Comparison of ENCODE assay signal across 16 cellular contexts in genomic region chr9:109813310-109813709, GRCh38. TPM values are rescaled to one million over a fixed set of nuclear protein-coding genes. Genes with fewer than 3 reads are reported as not detected.
DNase-seq lines count a peak whose midpoint lies in the region; ATAC-seq, FAIRE-seq and TF ChIP-seq lines count a peak whose summit lies in the region.
"Had no signal": no experiment of that assay in that cellular context is flagged by ENCODE, and none has a peak within 500 bp of the region (broad histone marks: within the 10 kb centered on the region; RNA-seq: fewer than 3 reads in every experiment).

No MANE protein-coding gene starts in this region.

- H2AFZ ChIP-seq in IMR-90 (replicated peaks; ENCODE audit: low read length, poor library complexity) = no peak overlapping the region
- no peak overlapping the region for H2AFZ ChIP-seq in mesenchymal stem cell (ENCODE audit: low read depth, low read length)
- H2AFZ ChIP-seq in osteoblast (ENCODE audit: low read length) = no peak overlapping the region
- H2AFZ ChIP-seq: GM23248 had no signal

- H4K20me1 ChIP-seq in IMR-90 (ENCODE audit: insufficient read depth, low read length) = no peaks in the 10 kb centered on the region
- H4K20me1 ChIP-seq in osteoblast (ENCODE audit: insufficient read depth, low read length) = peaks cover 6% of the 10 kb centered on the region

- no peaks in the 10 kb centered on the region for H3K4me1 Mint-ChIP-seq in activated naive CD4-positive, alpha-beta T cell treated with anti-CD3 and anti-CD28 coated beads for 36 hours (ENCODE audit: low read depth)
- no peaks in the 10 kb centered on the region for H3K4me1 Mint-ChIP-seq in CD4-positive, alpha-beta T cell (ENCODE audit: low read depth)
- H3K4me1 Mint-ChIP-seq: CD4-positive, CD25-positive, alpha-beta regulatory T cell had no signal

- H3K9me1 ChIP-seq in IMR-90 (ENCODE audit: insufficient read depth, low read length) = peaks cover 38% of the 10 kb centered on the region

- H3K27ac ChIP-seq in IMR-90 (ENCODE audit: insufficient read depth, low read length) (no peak overlapping the region), mesenchymal stem cell (ENCODE audit: low read length, poor library complexity, severe bottlenecking) (peak overlapping the region; percentile 31), osteoblast (ENCODE audit: low read depth, low read length) (no peak overlapping the region)
- H3K27ac ChIP-seq in CD4-positive, alpha-beta T cell (ENCODE audit: low read depth, low read length) = no peak overlapping the region
- H3K27ac ChIP-seq: GM23248 had no signal

- H3K27me3 ChIP-seq in IMR-90 (ENCODE audit: control insufficient read depth, insufficient read depth, low read length) (no peaks in the 10 kb centered on the region), bronchial epithelial cell (ENCODE audit: control insufficient read depth, insufficient read depth, low read length) (no peaks in the 10 kb centered on the region), mesenchymal stem cell (ENCODE audit: control insufficient read depth in 1 of 2, insufficient read depth in 1 of 2, low read length in 2 of 2) (no peaks in the 10 kb centered on the region), osteoblast (ENCODE audit: insufficient read depth, low read length) (no peaks in the 10 kb centered on the region)
- peaks cover 8% of the 10 kb centered on the region for H3K27me3 ChIP-seq in CD4-positive, alpha-beta T cell (ENCODE audit: control insufficient read depth, insufficient read depth, low read length)

- no peak overlapping the region for H4K8ac ChIP-seq in IMR-90 (ENCODE audit: low read depth in 2 of 2, low read length in 2 of 2)
- no peak overlapping the region for H4K8ac ChIP-seq in mesenchymal stem cell (ENCODE audit: low read length)

- dilution Hi-C loops in IMR-90 (cut with HindIII; ENCODE audit: low sequenced_read_pairs, unreplicated experiment) = no loop called here

- no peak overlapping the region for H3K14ac ChIP-seq in IMR-90 (replicated peaks; ENCODE audit: low read depth, low read length)
- no peak overlapping the region for H3K14ac ChIP-seq in mesenchymal stem cell (ENCODE audit: low read length in 2 of 2)

- no peak for ATAC-seq in IMR-90 (ENCODE audit: low read depth)
- ATAC-seq in CD4-positive, alpha-beta T cell (ENCODE audit: poor library complexity) = no peak
- ATAC-seq: GM12878, HCT116 had no signal

- in situ Hi-C loops in IMR-90 (cut with MboI; ENCODE audit: low sequenced_read_pairs) = no loop called here

- peak overlapping the region in 1 of 2 experiments; percentile 30 for H2BK12ac ChIP-seq in mesenchymal stem cell (ENCODE audit: low read length in 2 of 2)

- no peak overlapping the region for H2AK9ac ChIP-seq in IMR-90 (replicated peaks; ENCODE audit: low read depth, low read length, poor library complexity)

- CTCF ChIA-PET in IMR-90 (lab: Yijun Ruan, JAX) = no interaction called here
- CTCF ChIA-PET in activated naive CD4-positive, alpha-beta T cell treated with anti-CD3 and anti-CD28 coated beads for 36 hours (lab: Charles Lee) = no interaction called here
- CTCF ChIA-PET in CD4-positive, alpha-beta T cell (lab: Charles Lee) = no interaction called here

- peaks cover 21 to 69% of the 10 kb centered on the region in 2 experiments for H3K79me1 ChIP-seq in IMR-90 (ENCODE audit: low read depth in 1 of 2, low read length in 2 of 2)
- H3K79me1 ChIP-seq in mesenchymal stem cell (replicated peaks; ENCODE audit: low read length, poor library complexity, severe bottlenecking) = peaks cover 25% of the 10 kb centered on the region

- 0 out of 2 replicates have a peak overlapping the region, but pooled peaks have one; percentile 44 for H2AK5ac ChIP-seq in IMR-90 (ENCODE audit: low read depth, low read length)
- H2AK5ac ChIP-seq in mesenchymal stem cell (ENCODE audit: low read length, severe bottlenecking) = peak overlapping the region; percentile 11

- intact Hi-C loops in IMR-90 (cut with micrococcal nuclease) = no loop called here
- intact Hi-C loops in activated naive CD4-positive, alpha-beta T cell treated with anti-CD3 and anti-CD28 coated beads for 36 hours (cut with micrococcal nuclease) = no loop called here
- intact Hi-C loops in CD4-positive, alpha-beta T cell (cut with DNase I, micrococcal nuclease) = no loop called here

- H3K18ac ChIP-seq in IMR-90 (ENCODE audit: low read depth, low read length) (no peak overlapping the region), mesenchymal stem cell (ENCODE audit: low read depth in 1 of 2, low read length in 2 of 2) (no peak overlapping the region)

- no peak overlapping the region for H2BK20ac ChIP-seq in IMR-90 (ENCODE audit: low read depth, low read length)

- H2BK5ac ChIP-seq in IMR-90 (ENCODE audit: low read depth, low read length, poor library complexity, severe bottlenecking) (no peak overlapping the region), mesenchymal stem cell (ENCODE audit: low read depth, low read length, poor library complexity, severe bottlenecking) (no peak overlapping the region)

- peak; percentile 47 for FAIRE-seq in bronchial epithelial cell (lab: Jason Lieb, UNC)
- FAIRE-seq: GM12878, GM18507, H54, HTR-8/SVneo had no signal

- H3K4me2 ChIP-seq in IMR-90 (ENCODE audit: low read depth, low read length) = no peak overlapping the region
- H3K4me2 ChIP-seq in mesenchymal stem cell (ENCODE audit: low read length, poor library complexity, severe bottlenecking) = no peak overlapping the region
- no peak overlapping the region for H3K4me2 ChIP-seq in osteoblast (ENCODE audit: insufficient read depth, low read length)

- peaks cover 20% of the 10 kb centered on the region for H3K4me1 ChIP-seq in IMR-90 (ENCODE audit: control insufficient read depth, insufficient read depth, low read length)
- H3K4me1 ChIP-seq in mesenchymal stem cell (ENCODE audit: control insufficient read depth, insufficient read depth, low read depth, low read length) = peaks cover 12% of the 10 kb centered on the region
- H3K4me1 ChIP-seq in osteoblast (ENCODE audit: insufficient read depth, low read length) = peaks cover 35% of the 10 kb centered on the region

- H2BK15ac ChIP-seq in IMR-90 (ENCODE audit: low read depth, low read length) (no peak overlapping the region), mesenchymal stem cell (ENCODE audit: low read depth, poor library complexity, severe bottlenecking) (no peak overlapping the region)

- no peak overlapping the region for H3K56ac ChIP-seq in IMR-90 (ENCODE audit: extremely low read depth, insufficient read depth, low read length)

- no peak overlapping the region for H3K4me3 Mint-ChIP-seq in activated naive CD4-positive, alpha-beta T cell treated with anti-CD3 and anti-CD28 coated beads for 36 hours
- H3K4me3 Mint-ChIP-seq in CD4-positive, alpha-beta T cell = no peak overlapping the region
- H3K4me3 Mint-ChIP-seq: CD4-positive, CD25-positive, alpha-beta regulatory T cell had no signal

- H3K9me3 Mint-ChIP-seq in activated naive CD4-positive, alpha-beta T cell treated with anti-CD3 and anti-CD28 coated beads for 36 hours = no peaks in the 10 kb centered on the region
- H3K9me3 Mint-ChIP-seq in CD4-positive, alpha-beta T cell = no peaks in the 10 kb centered on the region

- peaks cover 28% of the 10 kb centered on the region for H3K79me2 ChIP-seq in osteoblast (ENCODE audit: insufficient read depth, low read length)

- no peak overlapping the region for H3K9ac ChIP-seq in IMR-90 (ENCODE audit: low read depth, low read length)
- H3K9ac ChIP-seq in mesenchymal stem cell (ENCODE audit: low read length) = no peak overlapping the region
- H3K9ac ChIP-seq: GM23248 had no signal

- H4K5ac ChIP-seq in IMR-90 (ENCODE audit: low read depth, low read length) = no peak overlapping the region

- H3K27ac Mint-ChIP-seq in activated naive CD4-positive, alpha-beta T cell treated with anti-CD3 and anti-CD28 coated beads for 36 hours = no peak overlapping the region
- H3K27ac Mint-ChIP-seq in CD4-positive, alpha-beta T cell = no peak overlapping the region
- H3K27ac Mint-ChIP-seq: CD4-positive, CD25-positive, alpha-beta regulatory T cell had no signal

- peaks cover 8% of the 10 kb centered on the region for H3K27me3 Mint-ChIP-seq in activated naive CD4-positive, alpha-beta T cell treated with anti-CD3 and anti-CD28 coated beads for 36 hours (ENCODE audit: low read depth)
- H3K27me3 Mint-ChIP-seq in CD4-positive, alpha-beta T cell = no peaks in the 10 kb centered on the region

- H3K36me3 ChIP-seq in IMR-90 (ENCODE audit: control insufficient read depth, insufficient read depth, low read length) = peaks cover 1% of the 10 kb centered on the region; the same call in 1 of the 2 replicates
- H3K36me3 ChIP-seq in bronchial epithelial cell (ENCODE audit: control insufficient read depth, insufficient read depth, low read length) = no peaks in the 10 kb centered on the region
- peaks cover 0 to 5% of the 10 kb centered on the region in 2 experiments for H3K36me3 ChIP-seq in mesenchymal stem cell (ENCODE audit: control insufficient read depth in 1 of 2, insufficient read depth in 2 of 2, low read depth in 1 of 2, low read length in 2 of 2)
- no peaks in the 10 kb centered on the region for H3K36me3 ChIP-seq in osteoblast (ENCODE audit: insufficient read depth, low read length)

- POLR2A ChIA-PET in IMR-90 (lab: Charles Lee; ENCODE audit: unreplicated experiment) = no interaction called here
- POLR2A ChIA-PET in CD4-positive, alpha-beta T cell (lab: Charles Lee) = no interaction called here

- DNase-seq in IMR-90 = no peak
- no peak for DNase-seq in bronchial epithelial cell (ENCODE audit: low read depth)
- no peak for DNase-seq in mesenchymal stem cell
- DNase-seq in activated naive CD4-positive, alpha-beta T cell treated with anti-CD3 and anti-CD28 coated beads for 36 hours = no peak
- DNase-seq in osteoblast (ENCODE audit: insufficient read length, low spot score, missing footprints) = no peak
- no peak for DNase-seq in CD4-positive, alpha-beta T cell
- DNase-seq in UCSD-AML1 (lab: John Stamatoyannopoulos, UW; ENCODE audit: unreplicated experiment) = no peak
- DNase-seq: CD4-positive, CD25-positive, alpha-beta regulatory T cell; DMS79; GM23248 had no signal

- no peak for TF ChIP-seq POLR2A in IMR-90 (IDR thresholded peaks at IDR 0.05; ENCODE audit: low read depth, low read length)

- H2BK120ac ChIP-seq in IMR-90 (ENCODE audit: low read depth, low read length) (no peak overlapping the region), mesenchymal stem cell (ENCODE audit: low read depth, low read length) (no peak overlapping the region)

- BruUV-seq in IMR-90 (replicated peaks; lab: Mats Ljungman, UMichigan) = no TSS peak

- WGBS in IMR-90 (ENCODE audit: extremely low coverage in 2 of 2, insufficient read length in 1 of 2), 2 experiments = no CpG with 5 or more reads among the region's 4 CpGs
- 71% methylated on average over 4 of the region's 4 CpGs for WGBS in mesenchymal stem cell

- H3K36me3 Mint-ChIP-seq in activated naive CD4-positive, alpha-beta T cell treated with anti-CD3 and anti-CD28 coated beads for 36 hours (ENCODE audit: low read depth) = no peaks in the 10 kb centered on the region
- H3K36me3 Mint-ChIP-seq in CD4-positive, alpha-beta T cell (ENCODE audit: low read depth) = no peaks in the 10 kb centered on the region
- H3K36me3 Mint-ChIP-seq: CD4-positive, CD25-positive, alpha-beta regulatory T cell had no signal

- TF ChIP-seq CTCF in IMR-90 (conservative IDR thresholded peaks at IDR 0.05; ENCODE audit: low read depth, low read length) = no peak
- no peak for TF ChIP-seq CTCF in bronchial epithelial cell (IDR thresholded peaks at IDR 0.05; ENCODE audit: insufficient read depth, low read length, severe bottlenecking)
- TF ChIP-seq CTCF in osteoblast (IDR thresholded peaks at IDR 0.05; ENCODE audit: extremely low read depth, low read depth, low read length) = no peak
- TF ChIP-seq CTCF in CD4-positive, alpha-beta T cell (IDR thresholded peaks at IDR 0.05) = no peak

- no peaks in the 10 kb centered on the region for H3K9me3 ChIP-seq in IMR-90 (ENCODE audit: control insufficient read depth, insufficient read depth, low read length)
- no peaks in the 10 kb centered on the region for H3K9me3 ChIP-seq in mesenchymal stem cell (ENCODE audit: control insufficient read depth, low read length)
- H3K9me3 ChIP-seq in osteoblast (ENCODE audit: low read depth, low read length) = no peaks in the 10 kb centered on the region
- H3K9me3 ChIP-seq in CD4-positive, alpha-beta T cell (ENCODE audit: control insufficient read depth, low read length) = no peaks in the 10 kb centered on the region

- no peak overlapping the region for H3K4ac ChIP-seq in IMR-90 (ENCODE audit: low read depth, low read length)
- H3K4ac ChIP-seq in mesenchymal stem cell (ENCODE audit: low read depth in 1 of 2, low read length in 2 of 2) = no peak overlapping the region

- H3K23ac ChIP-seq in IMR-90 (ENCODE audit: low read depth, low read length) = no peak overlapping the region
- no peak overlapping the region for H3K23ac ChIP-seq in mesenchymal stem cell (ENCODE audit: low read length in 2 of 2)

- no peak for TF ChIP-seq RAD21 in IMR-90 (IDR thresholded peaks at IDR 0.05; ENCODE audit: low read length)

- H4K91ac ChIP-seq in IMR-90 (ENCODE audit: insufficient read depth, low read depth, low read length) (no peak overlapping the region), mesenchymal stem cell (ENCODE audit: low read length) (no peak overlapping the region)

- H3K4me3 ChIP-seq in IMR-90 (ENCODE audit: insufficient read depth, low read depth, low read length) = no peak overlapping the region
- H3K4me3 ChIP-seq in bronchial epithelial cell (ENCODE audit: low read depth, low read length) = no peak overlapping the region
- H3K4me3 ChIP-seq in mesenchymal stem cell (ENCODE audit: insufficient read depth in 1 of 2, low read depth in 1 of 2, low read length in 2 of 2) = no peak overlapping the region
- no peak overlapping the region for H3K4me3 ChIP-seq in osteoblast (ENCODE audit: insufficient read depth, low read length)
- H3K4me3 ChIP-seq: GM12878, GM23248 had no signal

RNA-seq across cellular contexts. Expression of gene PALM2AKAP2, which starts 33.3 kb away (rescaled TPM):
- 14.2 and 20.6 TPM in 2 replicates for total RNA-seq in IMR-90 (2012; rRNA removed)
- 3.2 and 3.3 TPM in 2 replicates for polyA plus RNA-seq in IMR-90 (2012; rRNA removed)
- polyA plus RNA-seq in IMR-90 (2012; cell fraction: cytosol; rRNA removed) = 0.88 and 1.4 TPM in 2 replicates
- polyA plus RNA-seq in IMR-90 (2012; cell fraction: nucleus; rRNA removed; ENCODE audit: low replicate concordance) = 0.29 and 2.1 TPM in 2 replicates
- 1.3 and 5.0 TPM in 2 replicates for total RNA-seq in bronchial epithelial cell
- polyA plus RNA-seq in mesenchymal stem cell (2013, experiment 1 of 2) = 11.3 TPM
- 10.8 TPM for polyA plus RNA-seq in mesenchymal stem cell (2013, experiment 2 of 2)
- 1 to 10 TPM; 2.4 to 2.8 TPM for total RNA-seq in activated naive CD4-positive, alpha-beta T cell treated with anti-CD3 and anti-CD28 coated beads for 36 hours
- total RNA-seq in osteoblast = 19.4 and 25.3 TPM in 2 replicates
- not detected for total RNA-seq in CD4-positive, alpha-beta T cell
- total RNA-seq: G401, GM12878 had no signal
